Comparison of ENCODE assay signal across 19 cellular contexts in the genomic region with DNA sequence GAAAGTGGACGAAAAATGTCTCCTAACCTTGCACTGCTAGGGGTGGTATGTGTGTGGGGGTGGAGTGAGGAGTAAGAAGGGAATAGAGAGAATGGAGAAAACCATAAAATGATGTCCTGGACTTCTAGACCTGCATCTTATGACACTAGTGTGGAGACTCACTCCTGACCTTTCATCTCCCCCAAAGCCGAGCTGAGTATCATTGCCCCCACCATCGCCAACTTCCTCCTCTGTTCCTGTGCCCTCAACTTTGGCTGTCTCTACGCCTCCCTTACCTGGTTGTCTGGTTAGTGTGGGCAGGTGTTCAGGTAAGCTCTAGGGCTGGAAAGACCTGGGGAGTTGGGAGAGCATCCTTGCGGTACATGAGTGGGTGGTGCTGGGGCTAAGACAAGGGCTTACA. TPM values are rescaled to one million over a fixed set of nuclear protein-coding genes. Genes with fewer than 3 reads are reported as not detected.
A peak's percentile ranks its signal among the peaks of the same experiment; 100 is the strongest.
DNase-seq lines count a peak whose midpoint lies in the region; ATAC-seq and TF ChIP-seq lines count a peak whose summit lies in the region.
"Had no signal": no experiment of that assay in that cellular context is flagged by ENCODE, and none has a peak within 500 bp of the region (broad histone marks: within the 10 kb centered on the region; RNA-seq: fewer than 3 reads in every experiment).

No MANE protein-coding gene starts in this region.

- H3K4me3 ChIP-seq in naive thymus-derived CD4-positive, alpha-beta T cell (ENCODE audit: low read length): no peak overlapping the region
- no peak overlapping the region for H3K4me3 ChIP-seq in foreskin fibroblast (ENCODE audit: low read depth in 1 of 2, low read length in 2 of 2)
- H3K4me3 ChIP-seq in effector memory CD4-positive, alpha-beta T cell (ENCODE audit: insufficient read depth, low read depth, low read length, poor library complexity, severe bottlenecking): no peak overlapping the region
- H3K4me3 ChIP-seq: colonic mucosa, right atrium auricular region, upper lobe of right lung had no signal

- CTCF ChIA-PET in activated naive CD4-positive, alpha-beta T cell treated with anti-CD3 and anti-CD28 coated beads, Interleukin-2, amount 10 ng/mL, durations not matched to agents 7 days and 5 days (lab: Charles Lee): interaction anchor here (1.2 kb wide), 1 partner anchor 14 kb away, joined by 3 read pairs; a partner anchor contains a TSS
- CTCF ChIA-PET in activated CD8-positive, alpha-beta T cell treated with anti-CD3 and anti-CD28 coated beads for 36 hours (lab: Charles Lee): interaction anchor here (1.1 kb wide), 1 partner anchor 19 kb away, joined by 4 read pairs; no protein-coding TSS in a partner anchor
- CTCF ChIA-PET in naive thymus-derived CD4-positive, alpha-beta T cell (lab: Charles Lee): interaction anchor here (2.0 kb wide), 1 partner anchor 25 kb away, joined by 7 read pairs; no protein-coding TSS in a partner anchor

- no peaks in the 10 kb centered on the region for H3K9me3 Mint-ChIP-seq in activated naive CD4-positive, alpha-beta T cell treated with anti-CD3 and anti-CD28 coated beads, Interleukin-2, amount 50 U/mL, for 24 hours
- no peaks in the 10 kb centered on the region for H3K9me3 Mint-ChIP-seq in activated naive CD4-positive, alpha-beta T cell treated with anti-CD3 and anti-CD28 coated beads, Interleukin-2, amount 10 ng/mL, durations not matched to agents 7 days and 5 days
- H3K9me3 Mint-ChIP-seq in activated CD8-positive, alpha-beta T cell treated with anti-CD3 and anti-CD28 coated beads for 36 hours: no peaks in the 10 kb centered on the region
- H3K9me3 Mint-ChIP-seq in naive thymus-derived CD4-positive, alpha-beta T cell: peaks cover 0 to 4% (median 0%) of the 10 kb centered on the region in 11 donors

- peaks cover 22% of the 10 kb centered on the region for H3K4me1 Mint-ChIP-seq in activated naive CD4-positive, alpha-beta T cell treated with anti-CD3 and anti-CD28 coated beads, Interleukin-2, amount 50 U/mL, for 24 hours
- H3K4me1 Mint-ChIP-seq in activated naive CD4-positive, alpha-beta T cell treated with anti-CD3 and anti-CD28 coated beads, Interleukin-2, amount 10 ng/mL, durations not matched to agents 7 days and 5 days: peaks cover 22% of the 10 kb centered on the region
- peaks cover 22% of the 10 kb centered on the region for H3K4me1 Mint-ChIP-seq in activated CD8-positive, alpha-beta T cell treated with anti-CD3 and anti-CD28 coated beads for 36 hours (ENCODE audit: low read depth)
- peaks cover 18 to 35% (median 23%) of the 10 kb centered on the region in 7 donors for H3K4me1 Mint-ChIP-seq in naive thymus-derived CD4-positive, alpha-beta T cell

- H3K4me3 Mint-ChIP-seq in activated naive CD4-positive, alpha-beta T cell treated with anti-CD3 and anti-CD28 coated beads, Interleukin-2, amount 50 U/mL, for 24 hours: peak overlapping the region; percentile 56
- H3K4me3 Mint-ChIP-seq in activated naive CD4-positive, alpha-beta T cell treated with anti-CD3 and anti-CD28 coated beads, Interleukin-2, amount 10 ng/mL, durations not matched to agents 7 days and 5 days: no peak overlapping the region
- peak overlapping the region; percentile 51 for H3K4me3 Mint-ChIP-seq in activated CD8-positive, alpha-beta T cell treated with anti-CD3 and anti-CD28 coated beads for 36 hours
- peak overlapping the region in 9 of 10 donors; percentile 42 to 70 (median 61) for H3K4me3 Mint-ChIP-seq in naive thymus-derived CD4-positive, alpha-beta T cell

- H3K27me3 Mint-ChIP-seq in activated naive CD4-positive, alpha-beta T cell treated with anti-CD3 and anti-CD28 coated beads, Interleukin-2, amount 50 U/mL, for 24 hours: no peaks in the 10 kb centered on the region
- peaks cover 20% of the 10 kb centered on the region for H3K27me3 Mint-ChIP-seq in activated naive CD4-positive, alpha-beta T cell treated with anti-CD3 and anti-CD28 coated beads, Interleukin-2, amount 10 ng/mL, durations not matched to agents 7 days and 5 days
- H3K27me3 Mint-ChIP-seq in activated CD8-positive, alpha-beta T cell treated with anti-CD3 and anti-CD28 coated beads for 36 hours: no peaks in the 10 kb centered on the region
- H3K27me3 Mint-ChIP-seq in naive thymus-derived CD4-positive, alpha-beta T cell: no peaks in the 10 kb centered on the region

- H3K27me3 ChIP-seq in naive thymus-derived CD4-positive, alpha-beta T cell (ENCODE audit: control insufficient read depth in 2 of 2, insufficient read depth in 2 of 2, low read length in 2 of 2): no peaks in the 10 kb centered on the region
- H3K27me3 ChIP-seq in effector memory CD4-positive, alpha-beta T cell (replicated peaks; ENCODE audit: control insufficient read depth, insufficient read depth, low read length, poor library complexity, severe bottlenecking): no peaks in the 10 kb centered on the region
- H3K27me3 ChIP-seq: colonic mucosa, right atrium auricular region, upper lobe of right lung had no signal

- no peak for DNase-seq in activated naive CD4-positive, alpha-beta T cell treated with anti-CD3 and anti-CD28 coated beads, Interleukin-2, amount 10 ng/mL, durations not matched to agents 7 days and 5 days
- peak; percentile 52 for DNase-seq in activated CD8-positive, alpha-beta T cell treated with anti-CD3 and anti-CD28 coated beads for 36 hours
- DNase-seq in naive thymus-derived CD4-positive, alpha-beta T cell: no peak
- DNase-seq in foreskin fibroblast: no peak
- DNase-seq in effector memory CD4-positive, alpha-beta T cell: no peak
- DNase-seq in NCI-H1436 treated with DMSO at 0.1 percent for 48 hours (lab: John Stamatoyannopoulos, UW): no peak
- DNase-seq: ACHN, colonic mucosa, glutamatergic neuron, mammary epithelial cell, NCI-H146, NCI-H748 treated with DMSO at 0.1 percent for 48 hours, SK-N-SH, upper lobe of right lung, WERI-Rb-1 had no signal

- H3K27ac ChIP-seq in naive thymus-derived CD4-positive, alpha-beta T cell (ENCODE audit: low read depth, low read length): peak overlapping the region; percentile 26
- H3K27ac ChIP-seq in effector memory CD4-positive, alpha-beta T cell (ENCODE audit: insufficient read depth, low read length, poor library complexity, severe bottlenecking): no peak overlapping the region
- H3K27ac ChIP-seq: colonic mucosa, right atrium auricular region, upper lobe of right lung, WERI-Rb-1 had no signal

- POLR2A ChIA-PET in activated CD8-positive, alpha-beta T cell treated with anti-CD3 and anti-CD28 coated beads for 36 hours (lab: Charles Lee): interaction anchor here (0.6 to 3.6 kb wide), 10 partner anchors 10 to 98 kb away, joined by 3 to 14 read pairs (median 4); a partner anchor contains a TSS
- POLR2A ChIA-PET in naive thymus-derived CD4-positive, alpha-beta T cell (lab: Charles Lee): interaction anchor here (0.7 to 3.3 kb wide), 3 partner anchors 11 to 16 kb away, joined by 3 to 14 read pairs (median 4); a partner anchor contains a TSS

- peaks cover 0 to 4% (median 0%) of the 10 kb centered on the region in 3 experiments for H3K36me3 ChIP-seq in naive thymus-derived CD4-positive, alpha-beta T cell (ENCODE audit: control insufficient read depth in 2 of 3, insufficient read depth in 3 of 3, low read length in 3 of 3)
- H3K36me3 ChIP-seq in effector memory CD4-positive, alpha-beta T cell (ENCODE audit: control insufficient read depth, insufficient read depth, low read length): no peaks in the 10 kb centered on the region
- H3K36me3 ChIP-seq: colonic mucosa had no signal

- intact Hi-C loops in activated CD8-positive, alpha-beta T cell treated with anti-CD3 and anti-CD28 coated beads for 36 hours (cut with micrococcal nuclease): no loop called here
- intact Hi-C loops in naive thymus-derived CD4-positive, alpha-beta T cell (cut with micrococcal nuclease): no loop called here

- H3K27ac Mint-ChIP-seq in activated naive CD4-positive, alpha-beta T cell treated with anti-CD3 and anti-CD28 coated beads, Interleukin-2, amount 50 U/mL, for 24 hours: peak overlapping the region; percentile 73
- no peak overlapping the region for H3K27ac Mint-ChIP-seq in activated naive CD4-positive, alpha-beta T cell treated with anti-CD3 and anti-CD28 coated beads, Interleukin-2, amount 10 ng/mL, durations not matched to agents 7 days and 5 days
- H3K27ac Mint-ChIP-seq in activated CD8-positive, alpha-beta T cell treated with anti-CD3 and anti-CD28 coated beads for 36 hours: peak overlapping the region; percentile 82
- peak overlapping the region; percentile 6 to 95 (median 86) for H3K27ac Mint-ChIP-seq in naive thymus-derived CD4-positive, alpha-beta T cell

- peaks cover 13 to 16% of the 10 kb centered on the region in 2 donors for H3K4me1 ChIP-seq in naive thymus-derived CD4-positive, alpha-beta T cell (ENCODE audit: control insufficient read depth in 2 of 2, insufficient read depth in 2 of 2, low read length in 2 of 2)
- H3K4me1 ChIP-seq in effector memory CD4-positive, alpha-beta T cell (ENCODE audit: control insufficient read depth, insufficient read depth, low read length, poor library complexity, severe bottlenecking): peaks cover 6% of the 10 kb centered on the region
- H3K4me1 ChIP-seq: colonic mucosa, upper lobe of right lung had no signal

- no peaks in the 10 kb centered on the region for H3K9me3 ChIP-seq in naive thymus-derived CD4-positive, alpha-beta T cell (ENCODE audit: control insufficient read depth in 2 of 3, low read length in 3 of 3)
- no peaks in the 10 kb centered on the region for H3K9me3 ChIP-seq in effector memory CD4-positive, alpha-beta T cell (ENCODE audit: control insufficient read depth, low read length)
- H3K9me3 ChIP-seq: colonic mucosa, right atrium auricular region, SK-N-SH, upper lobe of right lung had no signal

- TF ChIP-seq CTCF in activated CD8-positive, alpha-beta T cell treated with anti-CD3 and anti-CD28 coated beads for 36 hours (IDR thresholded peaks at IDR 0.05): no peak
- no peak for TF ChIP-seq CTCF in foreskin fibroblast (IDR thresholded peaks at IDR 0.05; ENCODE audit: low read depth, low read length)

- peaks cover 4% of the 10 kb centered on the region for H3K36me3 Mint-ChIP-seq in activated naive CD4-positive, alpha-beta T cell treated with anti-CD3 and anti-CD28 coated beads, Interleukin-2, amount 50 U/mL, for 24 hours
- H3K36me3 Mint-ChIP-seq in activated naive CD4-positive, alpha-beta T cell treated with anti-CD3 and anti-CD28 coated beads, Interleukin-2, amount 10 ng/mL, durations not matched to agents 7 days and 5 days: peaks cover 6% of the 10 kb centered on the region
- no peaks in the 10 kb centered on the region for H3K36me3 Mint-ChIP-seq in activated CD8-positive, alpha-beta T cell treated with anti-CD3 and anti-CD28 coated beads for 36 hours (ENCODE audit: low read depth)
- peaks cover 0 to 11% (median 6%) of the 10 kb centered on the region in 5 donors for H3K36me3 Mint-ChIP-seq in naive thymus-derived CD4-positive, alpha-beta T cell

- ATAC-seq in activated CD8-positive, alpha-beta T cell treated with anti-CD3 and anti-CD28 coated beads for 36 hours: peak; percentile 76
- ATAC-seq in naive thymus-derived CD4-positive, alpha-beta T cell: no peak
- ATAC-seq in GM21381 (IDR thresholded peaks at IDR 0.05; ENCODE audit: unreplicated experiment): no peak
- ATAC-seq: HCT116 had no signal

RNA-seq across cellular contexts. Expression of a gene that starts 4.5 kb away (rescaled TPM):
- under 1 TPM; 0.54 to 0.59 TPM for total RNA-seq in activated CD8-positive, alpha-beta T cell treated with anti-CD3 and anti-CD28 coated beads for 36 hours
- total RNA-seq in naive thymus-derived CD4-positive, alpha-beta T cell: under 1 TPM in 4 of 5 experiments, not detected in 1; 0.14 to 0.51 (median 0.23) TPM
- not detected for polyA plus RNA-seq in naive thymus-derived CD4-positive, alpha-beta T cell
- total RNA-seq: mammary epithelial cell had no signal
- polyA plus RNA-seq: mammary epithelial cell, SK-N-SH had no signal

RNA-seq across cellular contexts. Expression of a gene that starts 14.1 kb away (rescaled TPM):
- 10 to 100 TPM; 39.5 to 40.7 TPM for total RNA-seq in activated CD8-positive, alpha-beta T cell treated with anti-CD3 and anti-CD28 coated beads for 36 hours
- total RNA-seq in naive thymus-derived CD4-positive, alpha-beta T cell: 10 to 100 TPM; 54.2 to 77.2 (median 69.1) TPM
- polyA plus RNA-seq in naive thymus-derived CD4-positive, alpha-beta T cell: 10 to 100 TPM; 30.8 to 42.9 TPM

RNA-seq across cellular contexts. Expression of a gene that starts 14.6 kb away (rescaled TPM):
- total RNA-seq in activated CD8-positive, alpha-beta T cell treated with anti-CD3 and anti-CD28 coated beads for 36 hours: 100 to 1,000 TPM; 196 to 211 TPM
- total RNA-seq in naive thymus-derived CD4-positive, alpha-beta T cell: 100 to 1,000 TPM in 4 of 5 experiments, 10 to 100 TPM in 1; 97.4 to 159 (median 129) TPM
- 100 to 1,000 TPM; 161 to 205 TPM for polyA plus RNA-seq in naive thymus-derived CD4-positive, alpha-beta T cell

RNA-seq across cellular contexts. Expression of a gene that starts 20.8 kb away (rescaled TPM):
- 10 to 100 TPM; 21.0 to 27.3 TPM for total RNA-seq in activated CD8-positive, alpha-beta T cell treated with anti-CD3 and anti-CD28 coated beads for 36 hours
- total RNA-seq in naive thymus-derived CD4-positive, alpha-beta T cell: 10 to 100 TPM; 34.9 to 87.1 (median 74.2) TPM
- polyA plus RNA-seq in naive thymus-derived CD4-positive, alpha-beta T cell: 10 to 100 TPM; 20.7 to 38.5 TPM

RNA-seq across cellular contexts. Expression of a gene that starts 27.2 kb away (rescaled TPM):
- 10 to 100 TPM; 22.8 to 25.3 TPM for total RNA-seq in activated CD8-positive, alpha-beta T cell treated with anti-CD3 and anti-CD28 coated beads for 36 hours
- total RNA-seq in naive thymus-derived CD4-positive, alpha-beta T cell: 10 to 100 TPM; 23.5 to 56.0 (median 43.6) TPM
- 1 to 10 TPM in 1 of 2 donors, under 1 TPM in 1; 0.74 to 6.3 TPM for polyA plus RNA-seq in naive thymus-derived CD4-positive, alpha-beta T cell
